26 cellular contexts compared by ENCODE assay signal in the genomic region with DNA sequence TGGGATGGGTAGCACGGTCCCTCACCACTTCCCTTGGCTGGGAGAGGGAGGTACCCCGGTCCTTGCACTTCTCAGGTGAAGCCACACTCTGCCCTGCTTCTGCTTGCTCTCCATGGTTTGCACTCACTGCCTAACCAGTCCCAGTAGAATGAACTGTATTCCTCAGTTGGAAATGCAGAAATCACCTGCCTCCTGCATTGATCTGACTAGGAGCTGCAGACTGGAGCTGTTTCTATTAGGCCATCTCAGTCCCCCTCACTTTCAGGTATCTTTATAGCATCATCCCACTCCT.
DNase-seq lines count a peak whose midpoint lies in the region; ATAC-seq, FAIRE-seq and TF ChIP-seq lines count a peak whose summit lies in the region.
"Had no signal": no experiment of that assay in that cellular context is flagged by ENCODE, and none has a peak within 500 bp of the region (broad histone marks: within the 10 kb centered on the region; RNA-seq: fewer than 3 reads in every experiment).

No MANE protein-coding gene starts in this region.

- no peak overlapping the region for H3K56ac ChIP-seq in H1 (replicated peaks; ENCODE audit: insufficient read length, low read depth, low read length)

- peaks cover 2% of the 10 kb centered on the region for H3K27me3 Mint-ChIP-seq in GM23338 (ENCODE audit: insufficient read depth, low read depth, poor library complexity)
- no peaks in the 10 kb centered on the region for H3K27me3 Mint-ChIP-seq in neural progenitor cell (ENCODE audit: insufficient read depth, low read depth)
- H3K27me3 Mint-ChIP-seq: CD4-positive, alpha-beta memory T cell; CD4-positive, CD25-positive, alpha-beta regulatory T cell; CD8-positive, alpha-beta memory T cell had no signal

- H3K4me3 ChIP-seq in GM23338 (no peak overlapping the region), H1 (ENCODE audit: extremely low read depth in 1 of 4, insufficient read depth in 2 of 4, low read depth in 3 of 4, low read length in 4 of 4) (no peak overlapping the region), neural progenitor cell (no peak overlapping the region)
- H3K4me3 ChIP-seq: A549, BLaER1, GM12878 had no signal

- H4K20me1 ChIP-seq in GM23338 (replicated peaks; ENCODE audit: insufficient read depth), result no peaks in the 10 kb centered on the region
- H4K20me1 ChIP-seq in H1 (replicated peaks in 1 of 2; ENCODE audit: control insufficient read depth in 1 of 2, insufficient read depth in 2 of 2, low read length in 2 of 2), result no peaks in the 10 kb centered on the region
- H4K20me1 ChIP-seq in neural progenitor cell (ENCODE audit: low read depth), result no peaks in the 10 kb centered on the region
- H4K20me1 ChIP-seq: BLaER1 had no signal

- no peaks in the 10 kb centered on the region for H3K79me2 ChIP-seq in GM23338 (replicated peaks; ENCODE audit: insufficient read depth)
- H3K79me2 ChIP-seq in H1 (ENCODE audit: control insufficient read depth in 1 of 2, insufficient read depth in 2 of 2, low read length in 2 of 2), result no peaks in the 10 kb centered on the region
- H3K79me2 ChIP-seq in neural progenitor cell (ENCODE audit: low read depth), result no peaks in the 10 kb centered on the region

- no peak for FAIRE-seq in H1 (lab: Jason Lieb, UNC)
- FAIRE-seq: A549, GM12878, GM12892, GM18507 had no signal

- TF ChIP-seq CTCF in GM23338 (conservative IDR thresholded peaks at IDR 0.05; ENCODE audit: low read depth in 2 of 2) (no peak), H1 (IDR thresholded peaks at IDR 0.05; ENCODE audit: control extremely low read depth in 1 of 3, insufficient read depth in 1 of 3, low read depth in 1 of 3, low read length in 3 of 3) (no peak), neural progenitor cell (IDR thresholded peaks at IDR 0.05) (no peak)

- no peak overlapping the region for H3K4ac ChIP-seq in H1 (replicated peaks; ENCODE audit: insufficient read length, low read depth, low read length)

- peak overlapping the region; percentile 80; the same call in 1 of the 2 replicates for H4K8ac ChIP-seq in H1 (ENCODE audit: extremely low read depth, insufficient read depth, low read length)

- H3K23me2 ChIP-seq in H1 (ENCODE audit: low read depth, low read length), result no peaks in the 10 kb centered on the region

- no peak overlapping the region for H3K27ac ChIP-seq in GM23338 (ENCODE audit: low read depth)
- no peak overlapping the region for H3K27ac ChIP-seq in H1 (ENCODE audit: low read depth, low read length)
- no peak overlapping the region for H3K27ac ChIP-seq in neural progenitor cell
- H3K27ac ChIP-seq: 22Rv1, A549, BLaER1 had no signal

- H3K27ac Mint-ChIP-seq in GM23338 (no peak overlapping the region), neural progenitor cell (no peak overlapping the region)
- H3K27ac Mint-ChIP-seq: CD14-positive monocyte; CD4-positive, alpha-beta memory T cell; CD4-positive, CD25-positive, alpha-beta regulatory T cell; CD8-positive, alpha-beta memory T cell had no signal

- no peaks in the 10 kb centered on the region; the same call in 1 of the 2 replicates for H3K36me3 ChIP-seq in GM23338 (ENCODE audit: insufficient read depth)
- H3K36me3 ChIP-seq in H1 (ENCODE audit: control insufficient read depth in 2 of 4, insufficient read depth in 4 of 4, low read length in 3 of 4), result no peaks in the 10 kb centered on the region
- H3K36me3 ChIP-seq in neural progenitor cell, result no peaks in the 10 kb centered on the region
- H3K36me3 ChIP-seq: BE2C, BLaER1 had no signal

- no peak overlapping the region for H2BK12ac ChIP-seq in H1 (ENCODE audit: low read depth, low read length)

- CTCF ChIA-PET in H1 (lab: Charles Lee; ENCODE audit: partially characterized antibody), result interaction anchor here (1.5 kb wide), 1 partner anchor 11 kb away, joined by 3 read pairs; no protein-coding TSS in a partner anchor

- H3K4me3 Mint-ChIP-seq in GM23338 (no peak overlapping the region), neural progenitor cell (no peak overlapping the region)
- H3K4me3 Mint-ChIP-seq: CD14-positive monocyte; CD4-positive, alpha-beta memory T cell; CD4-positive, CD25-positive, alpha-beta regulatory T cell; CD8-positive, alpha-beta memory T cell had no signal

- H3K9me2 ChIP-seq in GM23338 (ENCODE audit: insufficient read depth), result no peaks in the 10 kb centered on the region

- POLR2A ChIA-PET in H1 (lab: Charles Lee; ENCODE audit: partially characterized antibody), result no interaction called here

- no peak overlapping the region for H4K91ac ChIP-seq in H1 (replicated peaks; ENCODE audit: insufficient read length, low read length)

- DNase-seq in GM23338 (ENCODE audit: low spot score) (no peak), H1 (ENCODE audit: low read depth in 1 of 2, low spot score in 2 of 2) (no peak), neural progenitor cell (ENCODE audit: low spot score) (no peak), AML-193 (lab: John Stamatoyannopoulos, UW) (no peak)
- DNase-seq in effector CD8-positive, alpha-beta T cell (lab: John Stamatoyannopoulos, UW), result no peak
- DNase-seq: BE2C; C1 segment of cervical spinal cord; CD4-positive, CD25-positive, alpha-beta regulatory T cell; CD8-positive, alpha-beta memory T cell; COR-L47; DMS 273 treated with DMSO at 0.1 percent for 48 hours; DMS153; DMS53; DMS79; DND-41; EL; GDM1 had no signal

- H2AK5ac ChIP-seq in H1 (ENCODE audit: low read depth, low read length), result no peak overlapping the region

- no peak for TF ChIP-seq RAD21 in H1 (IDR thresholded peaks at IDR 0.05 in 1 of 2, conservative IDR thresholded peaks at IDR 0.05 in 1 of 2; ENCODE audit: low read depth in 2 of 2, low read length in 2 of 2)

- no peak overlapping the region for H3K4me2 ChIP-seq in GM23338
- 0 out of 4 replicates have a peak overlapping the region, but pooled peaks of 1 of the 2 experiments have one; percentile 34 for H3K4me2 ChIP-seq in H1 (ENCODE audit: insufficient read depth in 1 of 2, low read depth in 2 of 2, low read length in 2 of 2)
- H3K4me2 ChIP-seq in neural progenitor cell, result no peak overlapping the region
- H3K4me2 ChIP-seq: A549, BLaER1 had no signal

- ATAC-seq in GM23338, result peak; percentile 49; the same call in 2 of the 3 replicates
- ATAC-seq in HG03565 (IDR thresholded peaks at IDR 0.05; ENCODE audit: unreplicated experiment), result no peak
- ATAC-seq: A549, GM12878 had no signal

- TF ChIP-seq POLR2A in H1 (IDR thresholded peaks at IDR 0.05; ENCODE audit: control extremely low read depth in 1 of 2, low read depth in 2 of 2, low read length in 2 of 2), result no peak

- 92% methylated on average over 2 of the region's 2 CpGs; no CpG with 5 or more reads in 1 of the 2 experiments for WGBS in H1 (ENCODE audit: extremely low coverage in 1 of 2, insufficient coverage in 1 of 2, insufficient read length in 1 of 2, insufficient replicate concordance in 2 of 2, low coverage in 1 of 2, low lambda C conversion rate in 2 of 2, missing lambda C conversion rate in 1 of 2), 2 experiments

- H3K4me1 Mint-ChIP-seq in GM23338, result peaks cover 7% of the 10 kb centered on the region; the same call in 2 of the 3 replicates
- H3K4me1 Mint-ChIP-seq in neural progenitor cell, result no peaks in the 10 kb centered on the region
- H3K4me1 Mint-ChIP-seq: CD14-positive monocyte; CD4-positive, alpha-beta memory T cell; CD4-positive, CD25-positive, alpha-beta regulatory T cell; CD8-positive, alpha-beta memory T cell had no signal

- no peaks in the 10 kb centered on the region for H3K4me1 ChIP-seq in GM23338 (ENCODE audit: insufficient read depth)
- peaks cover 0 to 4% (median 0%) of the 10 kb centered on the region in 4 experiments; a peak in 3 of 7 replicates for H3K4me1 ChIP-seq in H1 (replicated peaks in 1 of 4; ENCODE audit: control insufficient read depth in 3 of 4, insufficient read depth in 4 of 4, low read length in 3 of 4)
- H3K4me1 ChIP-seq in neural progenitor cell, result no peaks in the 10 kb centered on the region
- H3K4me1 ChIP-seq: A549, BE2C, BLaER1 had no signal

- TF ChIP-seq EP300 in H1 (IDR thresholded peaks at IDR 0.05; ENCODE audit: borderline replicate concordance in 1 of 2, low read depth in 2 of 2, low read length in 2 of 2), result no peak

- H2BK5ac ChIP-seq in H1 (ENCODE audit: low read depth, low read length), result no peak overlapping the region

- H3K9me3 Mint-ChIP-seq in GM23338 (peaks cover 7% of the 10 kb centered on the region), neural progenitor cell (no peaks in the 10 kb centered on the region)

- H3K27me3 ChIP-seq in GM23338 (ENCODE audit: insufficient read depth), result no peaks in the 10 kb centered on the region
- H3K27me3 ChIP-seq in H1 (replicated peaks in 1 of 4; ENCODE audit: control insufficient read depth in 3 of 4, extremely low read depth in 1 of 4, insufficient read depth in 3 of 4, low read length in 3 of 4), result no peaks in the 10 kb centered on the region
- no peaks in the 10 kb centered on the region for H3K27me3 ChIP-seq in neural progenitor cell
- H3K27me3 ChIP-seq: BE2C, BLaER1 had no signal

- H3F3A ChIP-seq in GM23338 (replicated peaks; ENCODE audit: low read depth) (no peaks in the 10 kb centered on the region), neural progenitor cell (ENCODE audit: low read depth) (no peaks in the 10 kb centered on the region)

- H3K36me3 Mint-ChIP-seq in GM23338 (ENCODE audit: low read depth), result peaks cover 7% of the 10 kb centered on the region; the same call in 1 of the 3 replicates
- no peaks in the 10 kb centered on the region for H3K36me3 Mint-ChIP-seq in neural progenitor cell
- H3K36me3 Mint-ChIP-seq: CD14-positive monocyte; CD4-positive, alpha-beta memory T cell; CD4-positive, CD25-positive, alpha-beta regulatory T cell; CD8-positive, alpha-beta memory T cell had no signal

- H2BK120ac ChIP-seq in H1 (replicated peaks; ENCODE audit: low read depth, low read length), result no peak overlapping the region

- H3K9me3 ChIP-seq in H1 (ENCODE audit: insufficient read depth in 2 of 2, low read depth in 1 of 2, low read length in 1 of 2) (peaks cover 0 to under 1% of the 10 kb centered on the region in 2 experiments; a peak in 1 of 4 replicates), neural progenitor cell (ENCODE audit: low read depth) (no peaks in the 10 kb centered on the region)
- H3K9me3 ChIP-seq: A549, BE2C had no signal

- H3K18ac ChIP-seq in H1 (ENCODE audit: extremely low read depth, low read length), result no peak overlapping the region

- no peak overlapping the region for H3K14ac ChIP-seq in H1 (ENCODE audit: insufficient read length)

- no peak overlapping the region for H4K5ac ChIP-seq in H1 (ENCODE audit: insufficient read length, low read depth, low read length)

- H3K23ac ChIP-seq in H1 (ENCODE audit: insufficient read length), result no peak overlapping the region

- no peak overlapping the region; the same call in 1 of the 2 replicates for H2BK20ac ChIP-seq in H1 (ENCODE audit: low read length)

- H3K79me1 ChIP-seq in H1 (ENCODE audit: low read depth, low read length), result no peaks in the 10 kb centered on the region

- no peak overlapping the region for H2AFZ ChIP-seq in GM23338
- H2AFZ ChIP-seq in H1 (ENCODE audit: low read length), result peak overlapping the region; percentile 97
- peak overlapping the region; percentile 66 for H2AFZ ChIP-seq in neural progenitor cell (replicated peaks)

- H3K9ac ChIP-seq in H1 (replicated peaks in 1 of 4; ENCODE audit: extremely low read depth in 1 of 4, low read depth in 3 of 4, low read length in 3 of 4), result no peak overlapping the region
- no peak overlapping the region for H3K9ac ChIP-seq in neural progenitor cell
- H3K9ac ChIP-seq: BLaER1 had no signal

- no peak overlapping the region for H2BK15ac ChIP-seq in H1 (ENCODE audit: low read length)

TF ChIP-seq in H1, 55 proteins besides CTCF, POLR2A, EP300 and RAD21 (continues in another document):
- TF ChIP-seq CREB1 (IDR thresholded peaks at IDR 0.05), result no peak
- TF ChIP-seq CHD1 (IDR thresholded peaks at IDR 0.05; ENCODE audit: low read depth, low read length), result no peak
